Comparison of ENCODE assay signal across 8 cellular contexts in genomic region chr12:45729233-45730115, GRCh38. TPM values are rescaled to one million over a fixed set of nuclear protein-coding genes. Genes with fewer than 3 reads are reported as not detected.
DNase-seq lines count a peak whose midpoint lies in the region; ATAC-seq and TF ChIP-seq lines count a peak whose summit lies in the region.

ARID2 (plus strand) TSS chr12:45729706; CDS start chr12:45729837, 131 bp downstream.

- under 1% methylated on average over 76 of the region's 89 CpGs for WGBS in prostate gland

- intact Hi-C loops in left ventricle myocardium inferior (cut with micrococcal nuclease), result no loop called here
- intact Hi-C loops in prostate gland (cut with DNase I), result loop anchor here (5.0 kb wide), 2 partner anchors 317 to 643 kb away; partner anchors contain the start of gene SLC38A2
- intact Hi-C loops in upper lobe of right lung (cut with DNase I), result no loop called here

- H3K27me3 ChIP-seq in left ventricle myocardium inferior (ENCODE audit: low read depth) (no peaks in the 10 kb centered on the region), prostate gland (replicated peaks; ENCODE audit: insufficient read depth) (no peaks in the 10 kb centered on the region), upper lobe of right lung (no peaks in the 10 kb centered on the region)

- peak; percentile 8 for ATAC-seq in GM21723 (IDR thresholded peaks at IDR 0.05; ENCODE audit: unreplicated experiment)
- peak; percentile 40 for ATAC-seq in upper lobe of right lung

- H3K36me3 ChIP-seq in KOPT-K1 (ENCODE audit: insufficient read depth, low read length) (peaks cover 16% of the 10 kb centered on the region), left ventricle myocardium inferior (no peaks in the 10 kb centered on the region), prostate gland (no peaks in the 10 kb centered on the region), upper lobe of right lung (no peaks in the 10 kb centered on the region)

- DNase-seq in DMS79 treated with DMSO at 0.1 percent for 48 hours (lab: John Stamatoyannopoulos, UW) (peak; percentile 68), T-helper 1 cell (peak; percentile 48 to 81 (median 60)), amniotic epithelial cell (ENCODE audit: low read depth) (peak; percentile 59), left ventricle myocardium inferior (peak; percentile 73), prostate gland (ENCODE audit: low spot score) (peak; percentile 60), upper lobe of right lung (peak; percentile 88)

- H3K9me3 ChIP-seq in KOPT-K1 (ENCODE audit: insufficient read depth, low read length, poor library complexity, severe bottlenecking) (no peaks in the 10 kb centered on the region), left ventricle myocardium inferior (replicated peaks) (no peaks in the 10 kb centered on the region), prostate gland (no peaks in the 10 kb centered on the region), upper lobe of right lung (no peaks in the 10 kb centered on the region)

- H3K4me3 ChIP-seq in left ventricle myocardium inferior (peak within 1 kb of the TSS; percentile 89), prostate gland (peak within 1 kb of the TSS; percentile 80 to 87), upper lobe of right lung (peak within 1 kb of the TSS; percentile 58)

- TF ChIP-seq POLR2A in prostate gland (IDR thresholded peaks at IDR 0.05), result no peak

- H3K27ac ChIP-seq in KOPT-K1 (ENCODE audit: low read depth, low read length, poor library complexity, severe bottlenecking), result peak within 1 kb of the TSS; percentile 99
- H3K27ac ChIP-seq in left ventricle myocardium inferior (replicated peaks), result peak within 1 kb of the TSS; percentile 99
- H3K27ac ChIP-seq in prostate gland, result peak within 1 kb of the TSS; percentile 99 to 100
- peak within 1 kb of the TSS; percentile 95 for H3K27ac ChIP-seq in upper lobe of right lung

- H3K4me1 ChIP-seq in left ventricle myocardium inferior, result peaks cover 72% of the 10 kb centered on the region
- no peaks in the 10 kb centered on the region for H3K4me1 ChIP-seq in prostate gland (replicated peaks)
- H3K4me1 ChIP-seq in upper lobe of right lung, result peaks cover 43% of the 10 kb centered on the region

- no peak for TF ChIP-seq CTCF in left ventricle myocardium inferior (IDR thresholded peaks at IDR 0.05; ENCODE audit: borderline replicate concordance)
- no peak for TF ChIP-seq CTCF in prostate gland (IDR thresholded peaks at IDR 0.05)
- no peak for TF ChIP-seq CTCF in upper lobe of right lung (IDR thresholded peaks at IDR 0.05)

RNA-seq across cellular contexts. Expression of gene ARID2, which starts in this region (rescaled TPM):
- 15.7 TPM for total RNA-seq in left ventricle myocardium inferior
- 10 to 100 TPM; 29.5 to 47.3 TPM for total RNA-seq in prostate gland
- total RNA-seq in upper lobe of right lung, result 30.2 TPM

Comparison
In these comparisons a context has a peak if more than half of its experiments do, and no peak if none do; other contexts are left out.
1. Peak in every context shown above with its lines: DNase-seq, ATAC-seq, H3K4me3 ChIP-seq and H3K27ac ChIP-seq.